ENCODE assay signal across 8 cellular contexts in genomic region chr1:32291145-32291707, GRCh38. TPM values are rescaled to one million over a fixed set of nuclear protein-coding genes. Genes with fewer than 3 reads are reported as not detected.
A peak's percentile ranks its signal among the peaks of the same experiment; 100 is the strongest.
DNase-seq lines count a peak whose midpoint lies in the region; ATAC-seq and TF ChIP-seq lines count a peak whose summit lies in the region.

No MANE protein-coding gene starts in this region.

- peak overlapping the region; percentile 100 for H3K4me3 Mint-ChIP-seq in activated CD8-positive, alpha-beta T cell treated with anti-CD3 and anti-CD28 coated beads, Interleukin-2, amount 10 ng/mL, durations not matched to agents 7 days and 5 days
- peak overlapping the region; percentile 95 to 99 for H3K4me3 Mint-ChIP-seq in stimulated activated naive B cell treated with anti-CD40 and anti-IgM and Interleukin-4, amounts not matched to agents 10 μg/mL and 1 μg/mL and 100 μg/mL, for 72 hours

- no peaks in the 10 kb centered on the region for H3K9me3 Mint-ChIP-seq in activated CD8-positive, alpha-beta T cell treated with anti-CD3 and anti-CD28 coated beads, Interleukin-2, amount 10 ng/mL, durations not matched to agents 7 days and 5 days (ENCODE audit: insufficient read depth)
- no peaks in the 10 kb centered on the region for H3K9me3 Mint-ChIP-seq in stimulated activated naive B cell treated with anti-CD40 and anti-IgM and Interleukin-4, amounts not matched to agents 10 μg/mL and 1 μg/mL and 100 μg/mL, for 72 hours

- DNase-seq in ACHN (peak; percentile 59), iPS DF 6.9 (ENCODE audit: low read depth, low spot score) (no peak), SKM-1 (lab: John Stamatoyannopoulos, UW; ENCODE audit: unreplicated experiment) (no peak), NCI-H1930 (lab: John Stamatoyannopoulos, UW) (no peak)
- DNase-seq in activated CD8-positive, alpha-beta T cell treated with anti-CD3 and anti-CD28 coated beads, Interleukin-2, amount 10 ng/mL, durations not matched to agents 7 days and 5 days: no peak
- DNase-seq in stimulated activated naive B cell treated with anti-CD40 and anti-IgM and Interleukin-4, amounts not matched to agents 10 μg/mL and 1 μg/mL and 100 μg/mL, for 72 hours: no peak
- DNase-seq in stimulated activated CD4-positive, alpha-beta T cell treated with anti-CD3 and anti-CD28 coated beads, Interleukin-4, amount 100 ng/mL, for 24 hours: no peak

- no peak for ATAC-seq in activated CD8-positive, alpha-beta T cell treated with anti-CD3 and anti-CD28 coated beads, Interleukin-2, amount 10 ng/mL, durations not matched to agents 7 days and 5 days
- no peak for ATAC-seq in stimulated activated naive B cell treated with anti-CD40 and anti-IgM and Interleukin-4, amounts not matched to agents 10 μg/mL and 1 μg/mL and 100 μg/mL, for 72 hours (replicated peaks)

- H3K36me3 ChIP-seq in HEK293 (ENCODE audit: control insufficient read depth in 2 of 2, insufficient read depth in 1 of 2, low read length in 2 of 2) (peaks cover 0 to 16% of the 10 kb centered on the region in 2 experiments; a peak in 2 of 3 replicates), iPS DF 6.9 (ENCODE audit: control insufficient read depth, insufficient read depth, low read length) (no peaks in the 10 kb centered on the region)

- peaks cover 4% of the 10 kb centered on the region; the same call in 1 of the 2 replicates for H3K4me1 ChIP-seq in HEK293 (ENCODE audit: control insufficient read depth, insufficient read depth, low read length)
- H3K4me1 ChIP-seq in iPS DF 6.9 (ENCODE audit: control insufficient read depth, insufficient read depth, low read length): no peaks in the 10 kb centered on the region; the same call in 1 of the 2 replicates

- POLR2A ChIA-PET in HEK293 (lab: Yijun Ruan, JAX): interaction anchor here (0.6 to 2.7 kb wide), 21 partner anchors 10 to 1900 kb away, joined by 3 to 28 read pairs (median 3); partner anchors contain the start of genes BSDC1, FAM167B, LCK and MARCKSL1
- POLR2A ChIA-PET in activated CD8-positive, alpha-beta T cell treated with anti-CD3 and anti-CD28 coated beads, Interleukin-2, amount 10 ng/mL, durations not matched to agents 7 days and 5 days (lab: Charles Lee): interaction anchor here (0.6 to 2.6 kb wide), 22 partner anchors 8 to 183 kb away, joined by 3 to 20 read pairs (median 3); partner anchors contain the start of genes CCDC28B, IQCC, KPNA6 and LCK

- H3K27me3 ChIP-seq in iPS DF 6.9 (ENCODE audit: control insufficient read depth, insufficient read depth, low read length): no peaks in the 10 kb centered on the region

- peaks cover 50% of the 10 kb centered on the region for H3K4me1 Mint-ChIP-seq in activated CD8-positive, alpha-beta T cell treated with anti-CD3 and anti-CD28 coated beads, Interleukin-2, amount 10 ng/mL, durations not matched to agents 7 days and 5 days (ENCODE audit: low read depth)
- H3K4me1 Mint-ChIP-seq in stimulated activated naive B cell treated with anti-CD40 and anti-IgM and Interleukin-4, amounts not matched to agents 10 μg/mL and 1 μg/mL and 100 μg/mL, for 72 hours: peaks cover 18 to 45% of the 10 kb centered on the region in 2 donors

- peak overlapping the region; percentile 6 for H3K4me3 ChIP-seq in HEK293 (ENCODE audit: low read depth, low read length)
- peak overlapping the region; percentile 86; the same call in 1 of the 2 replicates for H3K4me3 ChIP-seq in iPS DF 6.9 (ENCODE audit: low read length)

- CTCF ChIA-PET in HEK293 (lab: Yijun Ruan, JAX): interaction anchor here (0.7 to 2.5 kb wide), 3 partner anchors 43 to 84 kb away, joined by 3 to 8 read pairs (median 7); no protein-coding TSS in a partner anchor
- CTCF ChIA-PET in activated CD8-positive, alpha-beta T cell treated with anti-CD3 and anti-CD28 coated beads, Interleukin-2, amount 10 ng/mL, durations not matched to agents 7 days and 5 days (lab: Charles Lee): interaction anchor here (0.6 to 4.9 kb wide), 19 partner anchors 8 to 119 kb away, joined by 3 to 42 read pairs (median 4); partner anchors contain the start of genes CCDC28B, FAM167B, LCK and MARCKSL1

- no peak for TF ChIP-seq CTCF in HEK293 (tag by site-specific recombination; IDR thresholded peaks at IDR 0.05)

- no peaks in the 10 kb centered on the region for H3K27me3 Mint-ChIP-seq in activated CD8-positive, alpha-beta T cell treated with anti-CD3 and anti-CD28 coated beads, Interleukin-2, amount 10 ng/mL, durations not matched to agents 7 days and 5 days (ENCODE audit: low read depth)
- H3K27me3 Mint-ChIP-seq in stimulated activated naive B cell treated with anti-CD40 and anti-IgM and Interleukin-4, amounts not matched to agents 10 μg/mL and 1 μg/mL and 100 μg/mL, for 72 hours: no peaks in the 10 kb centered on the region

- in situ Hi-C loops in ACHN (cut with HindIII; ENCODE audit: low pct_ligation_motif_present, low pct_unique_long_range_greater_than_20kb, low sequenced_read_pairs): no loop called here

- no peaks in the 10 kb centered on the region for H3K9me3 ChIP-seq in HEK293 (ENCODE audit: control insufficient read depth, insufficient read depth, low read depth, low read length)
- no peaks in the 10 kb centered on the region for H3K9me3 ChIP-seq in iPS DF 6.9 (ENCODE audit: control insufficient read depth, insufficient read depth, low read length)

- peak overlapping the region; percentile 98 for H3K27ac Mint-ChIP-seq in activated CD8-positive, alpha-beta T cell treated with anti-CD3 and anti-CD28 coated beads, Interleukin-2, amount 10 ng/mL, durations not matched to agents 7 days and 5 days
- H3K27ac Mint-ChIP-seq in stimulated activated naive B cell treated with anti-CD40 and anti-IgM and Interleukin-4, amounts not matched to agents 10 μg/mL and 1 μg/mL and 100 μg/mL, for 72 hours: peak overlapping the region; percentile 99

- WGBS in iPS DF 6.9 (ENCODE audit: insufficient coverage, insufficient read length): no CpG with 5 or more reads among the region's 10 CpGs

- H3K27ac ChIP-seq in HEK293 (ENCODE audit: extremely low read depth, low read depth, low read length) (peak overlapping the region; percentile 73), iPS DF 6.9 (ENCODE audit: low read length) (no peak overlapping the region)

- H3K36me3 Mint-ChIP-seq in activated CD8-positive, alpha-beta T cell treated with anti-CD3 and anti-CD28 coated beads, Interleukin-2, amount 10 ng/mL, durations not matched to agents 7 days and 5 days (ENCODE audit: low read depth): peaks cover 35% of the 10 kb centered on the region
- H3K36me3 Mint-ChIP-seq in stimulated activated naive B cell treated with anti-CD40 and anti-IgM and Interleukin-4, amounts not matched to agents 10 μg/mL and 1 μg/mL and 100 μg/mL, for 72 hours: peaks cover 10 to 29% of the 10 kb centered on the region in 2 donors

TF ChIP-seq in HEK293, 187 proteins besides CTCF, POLR2A, EP300 and RAD21 (continues in another document):
- TF ChIP-seq MZF1 (tag by site-specific recombination; IDR thresholded peaks at IDR 0.05; ENCODE audit: borderline replicate concordance) (no peak), ZNF362 (tag by site-specific recombination; IDR thresholded peaks at IDR 0.05) (peak; percentile 70; the same call in 1 of the 2 replicates), ZNF2 (tag by site-specific recombination; IDR thresholded peaks at IDR 0.05) (no peak), ZNF266 (tag by site-specific recombination; IDR thresholded peaks at IDR 0.05; ENCODE audit: low read depth) (no peak), ZNF501 (tag by site-specific recombination; IDR thresholded peaks at IDR 0.05) (no peak), ZFP37 (tag by site-specific recombination; IDR thresholded peaks at IDR 0.05) (peak; percentile 18; the same call in 1 of the 2 replicates), GLI4 (tag by site-specific recombination; IDR thresholded peaks at IDR 0.05) (no peak), ZNF664 (tag by site-specific recombination; IDR thresholded peaks at IDR 0.05) (no peak), ZNF837 (tag by site-specific recombination; IDR thresholded peaks at IDR 0.05) (no peak), ZNF473 (tag by site-specific recombination; IDR thresholded peaks at IDR 0.05) (no peak), SP2 (tag by site-specific recombination; IDR thresholded peaks at IDR 0.05) (no peak), ZNF366 (tag by site-specific recombination; conservative IDR thresholded peaks at IDR 0.05) (peak; percentile 47; the same call in 1 of the 2 replicates), ZNF221 (tag by site-specific recombination; IDR thresholded peaks at IDR 0.05; ENCODE audit: borderline replicate concordance) (no peak), ZNF223 (tag by site-specific recombination; IDR thresholded peaks at IDR 0.05) (no peak), ZNF416 (tag by site-specific recombination; IDR thresholded peaks at IDR 0.05) (no peak), ZNF776 (tag by site-specific recombination; IDR thresholded peaks at IDR 0.05; ENCODE audit: borderline replicate concordance) (no peak), ZNF121 (tag by site-specific recombination; IDR thresholded peaks at IDR 0.05) (peak; percentile 37; the same call in 1 of the 2 replicates), ZNF654 (tag by site-specific recombination; IDR thresholded peaks at IDR 0.05; ENCODE audit: low read depth) (no peak)

RNA-seq across cellular contexts. Expression of gene HDAC1, which starts 0.7 kb away (rescaled TPM):
- total RNA-seq in activated CD8-positive, alpha-beta T cell treated with anti-CD3 and anti-CD28 coated beads, Interleukin-2, amount 10 ng/mL, durations not matched to agents 7 days and 5 days: 100 to 1,000 TPM; 219 to 227 TPM

RNA-seq across cellular contexts. Expression of gene LCK, which starts 40.2 kb away (rescaled TPM):
- total RNA-seq in activated CD8-positive, alpha-beta T cell treated with anti-CD3 and anti-CD28 coated beads, Interleukin-2, amount 10 ng/mL, durations not matched to agents 7 days and 5 days: 100 to 1,000 TPM; 464 to 488 TPM

RNA-seq across cellular contexts. Expression of gene FAM167B, which starts 44.2 kb away (rescaled TPM):
- under 1 TPM; 0.78 to 0.90 TPM for total RNA-seq in activated CD8-positive, alpha-beta T cell treated with anti-CD3 and anti-CD28 coated beads, Interleukin-2, amount 10 ng/mL, durations not matched to agents 7 days and 5 days

RNA-seq across cellular contexts. Expression of gene MARCKSL1, which starts 44.8 kb away (rescaled TPM):
- 10 to 100 TPM; 23.1 to 26.1 TPM for total RNA-seq in activated CD8-positive, alpha-beta T cell treated with anti-CD3 and anti-CD28 coated beads, Interleukin-2, amount 10 ng/mL, durations not matched to agents 7 days and 5 days
